ENCODE assay signal across 17 cellular contexts in the genomic region with DNA sequence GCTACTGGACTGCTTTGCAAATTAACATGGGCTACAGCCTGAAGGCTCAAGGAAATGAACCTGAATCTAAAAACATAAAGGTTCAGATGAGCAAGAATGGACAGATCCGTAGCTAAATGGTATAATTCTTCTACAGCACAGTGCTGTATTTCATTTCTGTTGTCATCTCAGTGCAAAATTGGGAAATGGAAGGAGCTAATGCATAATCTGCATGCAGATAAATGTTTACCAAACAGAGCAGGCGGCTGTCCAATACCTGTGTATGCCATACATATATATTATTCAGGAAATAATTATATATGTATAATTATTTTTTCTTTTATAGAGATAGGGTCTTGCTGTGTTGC. TPM values are rescaled to one million over a fixed set of nuclear protein-coding genes. Genes with fewer than 3 reads are reported as not detected.
DNase-seq lines count a peak whose midpoint lies in the region; ATAC-seq, FAIRE-seq and TF ChIP-seq lines count a peak whose summit lies in the region.
"Had no signal": no experiment of that assay in that cellular context is flagged by ENCODE, and none has a peak within 500 bp of the region (broad histone marks: within the 10 kb centered on the region; RNA-seq: fewer than 3 reads in every experiment).

No MANE protein-coding gene starts in this region.

- no peak for TF ChIP-seq CTCF in D721Med (IDR thresholded peaks at IDR 0.05; ENCODE audit: insufficient read depth, missing control alignments)
- TF ChIP-seq CTCF in LNCAP (IDR thresholded peaks at IDR 0.05) = peak; percentile 5; the same call in 1 of the 2 replicates
- TF ChIP-seq CTCF in brain (conservative IDR thresholded peaks at IDR 0.05) = peak; percentile 27 to 44
- TF ChIP-seq CTCF in neural progenitor cell (IDR thresholded peaks at IDR 0.05) = no peak
- TF ChIP-seq CTCF in brain microvascular endothelial cell (IDR thresholded peaks at IDR 0.05; ENCODE audit: low read depth, low read length, missing control alignments) = no peak

- H3K36me3 Mint-ChIP-seq in brain (peaks cover 10% of the 10 kb centered on the region), neural progenitor cell (no peaks in the 10 kb centered on the region)

- no peak overlapping the region for H2AFZ ChIP-seq in neural progenitor cell (replicated peaks)

- H3K9ac ChIP-seq in neural progenitor cell = no peak overlapping the region

- in situ Hi-C loops in brain microvascular endothelial cell (cut with HindIII; ENCODE audit: low pct_ligation_motif_present, low sequenced_read_pairs) = no loop called here

- H3K4me1 ChIP-seq in neural progenitor cell = no peaks in the 10 kb centered on the region

- no peak for DNase-seq in D721Med (ENCODE audit: insufficient read length, low spot score)
- no peak for DNase-seq in neural progenitor cell (ENCODE audit: low spot score)
- no peak for DNase-seq in RPMI8226
- no peak for DNase-seq in brain microvascular endothelial cell
- DNase-seq: left ventricle myocardium superior, NCI-H1417 treated with DMSO at 0.1 percent for 48 hours had no signal

- peaks cover 6% of the 10 kb centered on the region for H4K20me1 ChIP-seq in neural progenitor cell (ENCODE audit: low read depth)

- H3K27me3 ChIP-seq in neural progenitor cell (no peaks in the 10 kb centered on the region), brain microvascular endothelial cell (replicated peaks) (no peaks in the 10 kb centered on the region)
- H3K27me3 ChIP-seq: adrenal gland, cardiac muscle cell, testis had no signal

- peaks cover 25% of the 10 kb centered on the region for H3F3A ChIP-seq in neural progenitor cell (ENCODE audit: low read depth)

- no peak overlapping the region for H3K27ac ChIP-seq in neural progenitor cell
- no peak overlapping the region for H3K27ac ChIP-seq in brain microvascular endothelial cell
- H3K27ac ChIP-seq: cardiac muscle cell, testis had no signal

- peak; percentile 44 for FAIRE-seq in D721Med (lab: Jason Lieb, UNC)
- FAIRE-seq: small intestine had no signal

- peaks cover 7% of the 10 kb centered on the region for H3K79me2 ChIP-seq in neural progenitor cell (ENCODE audit: low read depth)

- H3K27me3 Mint-ChIP-seq in brain = peaks cover 6% of the 10 kb centered on the region
- peaks cover 4% of the 10 kb centered on the region for H3K27me3 Mint-ChIP-seq in neural progenitor cell (ENCODE audit: insufficient read depth, low read depth)
- H3K27me3 Mint-ChIP-seq: stimulated activated memory B cell treated with anti-CD40 and anti-IgM and Interleukin-4, amounts not matched to agents 10 μg/mL and 1 μg/mL and 100 μg/mL, for 72 hours had no signal

- H3K4me1 Mint-ChIP-seq in brain (peaks cover 33% of the 10 kb centered on the region), neural progenitor cell (peaks cover 9% of the 10 kb centered on the region)

- H3K4me3 ChIP-seq in neural progenitor cell (no peak overlapping the region), brain microvascular endothelial cell (ENCODE audit: low read depth, low read length) (no peak overlapping the region)
- H3K4me3 ChIP-seq: adrenal gland, cardiac muscle cell, testis had no signal

- no peaks in the 10 kb centered on the region for H3K36me3 ChIP-seq in neural progenitor cell
- H3K36me3 ChIP-seq in brain microvascular endothelial cell (replicated peaks) = no peaks in the 10 kb centered on the region
- H3K36me3 ChIP-seq: adrenal gland, cardiac muscle cell had no signal

- peak overlapping the region in 2 of 5 experiments; percentile 50 to 86 for H3K4me3 Mint-ChIP-seq in brain
- no peak overlapping the region for H3K4me3 Mint-ChIP-seq in neural progenitor cell
- H3K4me3 Mint-ChIP-seq: stimulated activated memory B cell treated with anti-CD40 and anti-IgM and Interleukin-4, amounts not matched to agents 10 μg/mL and 1 μg/mL and 100 μg/mL, for 72 hours; WTC11 had no signal

- H3K9me3 Mint-ChIP-seq in brain (peaks cover 0 to 8% (median 4%) of the 10 kb centered on the region in 5 experiments), neural progenitor cell (no peaks in the 10 kb centered on the region)
- H3K9me3 Mint-ChIP-seq: stimulated activated memory B cell treated with anti-CD40 and anti-IgM and Interleukin-4, amounts not matched to agents 10 μg/mL and 1 μg/mL and 100 μg/mL, for 72 hours; WTC11 had no signal

- H3K9me3 ChIP-seq in neural progenitor cell (ENCODE audit: low read depth) = no peaks in the 10 kb centered on the region
- H3K9me3 ChIP-seq: adrenal gland, testis had no signal

- H3K27ac Mint-ChIP-seq in brain = peak overlapping the region; percentile 72 to 94 (median 89)
- H3K27ac Mint-ChIP-seq in neural progenitor cell = peak overlapping the region; percentile 37
- H3K27ac Mint-ChIP-seq: stimulated activated memory B cell treated with anti-CD40 and anti-IgM and Interleukin-4, amounts not matched to agents 10 μg/mL and 1 μg/mL and 100 μg/mL, for 72 hours; WTC11 had no signal

- ATAC-seq in HG02981 (IDR thresholded peaks at IDR 0.05; ENCODE audit: unreplicated experiment) = no peak
- ATAC-seq in GM18870 (IDR thresholded peaks at IDR 0.05; ENCODE audit: unreplicated experiment) = no peak
- ATAC-seq: Right ventricle myocardium inferior; stimulated activated memory B cell treated with anti-CD40 and anti-IgM and Interleukin-4, amounts not matched to agents 10 μg/mL and 1 μg/mL and 100 μg/mL, for 72 hours had no signal

- no peak overlapping the region for H3K4me2 ChIP-seq in neural progenitor cell

RNA-seq across cellular contexts. Expression of gene HSPA9, which starts 4.3 kb away (rescaled TPM):
- polyA plus RNA-seq in brain (ENCODE audit: insufficient read depth, low read depth, low replicate concordance) = 141 TPM
- 259 and 276 TPM in 2 replicates for total RNA-seq in neural progenitor cell (ENCODE audit: low replicate concordance)

RNA-seq across cellular contexts. Expression of gene ETF1, which starts 36.5 kb away (rescaled TPM):
- polyA plus RNA-seq in brain (ENCODE audit: insufficient read depth, low read depth, low replicate concordance) = 27.4 TPM
- total RNA-seq in neural progenitor cell (ENCODE audit: low replicate concordance) = 85.5 and 116 TPM in 2 replicates

Comparison
In these comparisons a context has a peak if more than half of its experiments do, and no peak if none do; other contexts are left out.
1. CTCF ChIP-seq: peak in LNCAP (single experiment) and brain (2 of 2); none in D721Med (single experiment), neural progenitor cell (single experiment) and brain microvascular endothelial cell (single experiment).